Comparison of ENCODE assay signal across 8 cellular contexts in genomic region chr7:134293029-134293740, GRCh38. TPM values are rescaled to one million over a fixed set of nuclear protein-coding genes. Genes with fewer than 3 reads are reported as not detected.
DNase-seq lines count a peak whose midpoint lies in the region; ATAC-seq and TF ChIP-seq lines count a peak whose summit lies in the region.

No MANE protein-coding gene starts in this region.

- H3K4me1 ChIP-seq in OCI-LY7 (ENCODE audit: insufficient read depth, low read length, poor library complexity, severe bottlenecking) (peaks cover 26% of the 10 kb centered on the region), trophoblast cell (ENCODE audit: control insufficient read depth in 1 of 2, insufficient read depth in 2 of 2, low read length in 2 of 2) (no peaks in the 10 kb centered on the region)

- H3K79me1 ChIP-seq in trophoblast cell (ENCODE audit: low read length), result no peaks in the 10 kb centered on the region

- H3K4me3 Mint-ChIP-seq in activated naive CD4-positive, alpha-beta T cell treated with anti-CD3 and anti-CD28 coated beads for 36 hours, result no peak overlapping the region
- H3K4me3 Mint-ChIP-seq in activated T-helper 17 cell treated with anti-CD3 and anti-CD28 coated beads, Interleukin-2, amount 50 U/mL, for 72 hours, result no peak overlapping the region

- POLR2A ChIA-PET in OCI-LY7 (lab: Charles Lee), result interaction anchor here (0.7 to 1.3 kb wide), 9 partner anchors 10 to 142 kb away, joined by 3 to 9 read pairs (median 3); partner anchors contain the start of gene SLC35B4

- peaks cover 26% of the 10 kb centered on the region for H3K36me3 Mint-ChIP-seq in activated naive CD4-positive, alpha-beta T cell treated with anti-CD3 and anti-CD28 coated beads for 36 hours (ENCODE audit: low read depth)
- peaks cover 34% of the 10 kb centered on the region for H3K36me3 Mint-ChIP-seq in activated T-helper 17 cell treated with anti-CD3 and anti-CD28 coated beads, Interleukin-2, amount 50 U/mL, for 72 hours (ENCODE audit: low read depth)

- H3K4me1 Mint-ChIP-seq in activated naive CD4-positive, alpha-beta T cell treated with anti-CD3 and anti-CD28 coated beads for 36 hours (ENCODE audit: low read depth), result no peaks in the 10 kb centered on the region
- H3K4me1 Mint-ChIP-seq in activated T-helper 17 cell treated with anti-CD3 and anti-CD28 coated beads, Interleukin-2, amount 50 U/mL, for 72 hours, result no peaks in the 10 kb centered on the region

- no peaks in the 10 kb centered on the region for H3K9me3 Mint-ChIP-seq in activated naive CD4-positive, alpha-beta T cell treated with anti-CD3 and anti-CD28 coated beads for 36 hours
- H3K9me3 Mint-ChIP-seq in activated T-helper 17 cell treated with anti-CD3 and anti-CD28 coated beads, Interleukin-2, amount 50 U/mL, for 72 hours, result no peaks in the 10 kb centered on the region

- H3K79me2 ChIP-seq in OCI-LY7 (ENCODE audit: insufficient read depth, low read depth, low read length) (no peaks in the 10 kb centered on the region), trophoblast cell (ENCODE audit: control insufficient read depth, insufficient read depth, low read length, poor library complexity) (no peaks in the 10 kb centered on the region)

- no peak overlapping the region for H2BK5ac ChIP-seq in trophoblast cell (ENCODE audit: low read depth, low read length, poor library complexity)

- no peaks in the 10 kb centered on the region for H3K27me3 Mint-ChIP-seq in activated naive CD4-positive, alpha-beta T cell treated with anti-CD3 and anti-CD28 coated beads for 36 hours (ENCODE audit: low read depth)
- no peaks in the 10 kb centered on the region for H3K27me3 Mint-ChIP-seq in activated T-helper 17 cell treated with anti-CD3 and anti-CD28 coated beads, Interleukin-2, amount 50 U/mL, for 72 hours

- H3K23ac ChIP-seq in trophoblast cell (ENCODE audit: low read length), result no peak overlapping the region

- no TSS peak for BruUV-seq in OCI-LY7 (replicated peaks; lab: Mats Ljungman, UMichigan)

- H2AFZ ChIP-seq in OCI-LY7 (ENCODE audit: low read length) (peak overlapping the region; percentile 68), trophoblast cell (ENCODE audit: insufficient read depth, low read length, poor library complexity) (no peak overlapping the region)

- peak overlapping the region; percentile 80 for H3K4me2 ChIP-seq in OCI-LY7 (ENCODE audit: low read length)
- no peak overlapping the region for H3K4me2 ChIP-seq in trophoblast cell (ENCODE audit: low read length)

- no peak overlapping the region for H3K14ac ChIP-seq in trophoblast cell (ENCODE audit: low read length)

- H3K27ac Mint-ChIP-seq in activated naive CD4-positive, alpha-beta T cell treated with anti-CD3 and anti-CD28 coated beads for 36 hours, result no peak overlapping the region
- no peak overlapping the region for H3K27ac Mint-ChIP-seq in activated T-helper 17 cell treated with anti-CD3 and anti-CD28 coated beads, Interleukin-2, amount 50 U/mL, for 72 hours

- H3K4ac ChIP-seq in trophoblast cell (ENCODE audit: low read depth, low read length), result no peak overlapping the region

- no peaks in the 10 kb centered on the region for H3K27me3 ChIP-seq in trophoblast cell (ENCODE audit: insufficient read depth, low read length)

- H4K20me1 ChIP-seq in OCI-LY7 (ENCODE audit: insufficient read depth, low read length), result no peaks in the 10 kb centered on the region

- no peak overlapping the region for H3K18ac ChIP-seq in trophoblast cell (ENCODE audit: low read length)

- CTCF ChIA-PET in OCI-LY7 (lab: Charles Lee; ENCODE audit: unreplicated experiment), result interaction anchor here (0.6 to 1.0 kb wide), 6 partner anchors 10 to 247 kb away, joined by 3 read pairs; no protein-coding TSS in a partner anchor
- CTCF ChIA-PET in activated naive CD4-positive, alpha-beta T cell treated with anti-CD3 and anti-CD28 coated beads for 36 hours (lab: Charles Lee), result interaction anchor here (1.1 kb wide), 1 partner anchor 65 kb away, joined by 3 read pairs; no protein-coding TSS in a partner anchor

- no peak overlapping the region for H4K12ac ChIP-seq in trophoblast cell (ENCODE audit: low read depth, low read length)

- TF ChIP-seq CTCF in OCI-LY7 (conservative IDR thresholded peaks at IDR 0.05; ENCODE audit: low read length), result no peak

- H3K27ac ChIP-seq in OCI-LY7 (ENCODE audit: low read depth, low read length, poor library complexity, severe bottlenecking), result peak overlapping the region; percentile 60
- H3K27ac ChIP-seq in trophoblast cell (ENCODE audit: low read depth, low read length), result no peak overlapping the region

- no peak overlapping the region for H2AK5ac ChIP-seq in trophoblast cell (ENCODE audit: low read length)

- peak; percentile 96 for DNase-seq in OCI-LY7 (ENCODE audit: low spot score)
- DNase-seq in trophoblast cell, result no peak
- no peak for DNase-seq in NCI-H774 (lab: John Stamatoyannopoulos, UW)
- no peak for DNase-seq in NCI-H1105 (lab: John Stamatoyannopoulos, UW)
- no peak for DNase-seq in activated naive CD4-positive, alpha-beta T cell treated with anti-CD3 and anti-CD28 coated beads for 36 hours

- H3K9me3 ChIP-seq in OCI-LY7 (ENCODE audit: low read length) (no peaks in the 10 kb centered on the region), trophoblast cell (ENCODE audit: insufficient read depth, low read depth, low read length) (peaks cover 2% of the 10 kb centered on the region)

- H2BK12ac ChIP-seq in trophoblast cell (ENCODE audit: low read length), result no peak overlapping the region

- no peak overlapping the region for H4K91ac ChIP-seq in trophoblast cell (ENCODE audit: low read depth, low read length)

- no peak overlapping the region for H2BK120ac ChIP-seq in trophoblast cell (ENCODE audit: insufficient read depth, low read length, poor library complexity)

- WGBS in trophoblast cell (ENCODE audit: extremely low coverage, insufficient coverage, insufficient read length), result no CpG with 5 or more reads among the region's 12 CpGs

- peaks cover 52% of the 10 kb centered on the region for H3K36me3 ChIP-seq in OCI-LY7 (ENCODE audit: insufficient read depth, low read length)
- peaks cover 16 to 18% of the 10 kb centered on the region in 2 experiments for H3K36me3 ChIP-seq in trophoblast cell (ENCODE audit: control insufficient read depth in 1 of 2, insufficient read depth in 2 of 2, low read length in 2 of 2)

- ATAC-seq in GM19043 (IDR thresholded peaks at IDR 0.05; ENCODE audit: low read depth, unreplicated experiment) (peak; percentile 100), HG02938 (IDR thresholded peaks at IDR 0.05; ENCODE audit: unreplicated experiment) (peak; percentile 100)
- no peak for ATAC-seq in activated T-helper 17 cell treated with anti-CD3 and anti-CD28 coated beads, Interleukin-2, amount 50 U/mL, for 72 hours (replicated peaks)

- no peak overlapping the region for H4K8ac ChIP-seq in trophoblast cell (ENCODE audit: low read depth, low read length)

- H3K9ac ChIP-seq in trophoblast cell (ENCODE audit: low read length), result no peak overlapping the region

- no peaks in the 10 kb centered on the region for H3K9me2 ChIP-seq in OCI-LY7 (ENCODE audit: insufficient read depth, low read length)

- intact Hi-C loops in OCI-LY7 (cut with micrococcal nuclease; ENCODE audit: unreplicated experiment), result loop anchor here (1.0 kb wide), 1 partner anchor 47 kb away; no protein-coding TSS in a partner anchor
- intact Hi-C loops in activated naive CD4-positive, alpha-beta T cell treated with anti-CD3 and anti-CD28 coated beads for 36 hours (cut with micrococcal nuclease), result no loop called here

- H3K4me3 ChIP-seq in OCI-LY7 (ENCODE audit: low read depth, low read length, poor library complexity, severe bottlenecking) (peak overlapping the region; percentile 41), trophoblast cell (ENCODE audit: low read depth, low read length) (peak overlapping the region; percentile 46)

RNA-seq across cellular contexts. Expression of gene SLC35B4, which starts 23.5 kb away (rescaled TPM):
- 36.5 and 38.1 TPM in 2 replicates for total RNA-seq in OCI-LY7 (2014; rRNA removed; shearing (Covaris generic))
- total RNA-seq in OCI-LY7 (2022), result 31.6 and 32.3 TPM in 2 replicates
- polyA plus RNA-seq in trophoblast cell (2013), result 23.3 and 24.1 TPM in 2 replicates
- total RNA-seq in activated naive CD4-positive, alpha-beta T cell treated with anti-CD3 and anti-CD28 coated beads for 36 hours, result 10 to 100 TPM in 1 of 2 experiments, 1 to 10 TPM in 1; 7.9 to 10.3 TPM
- total RNA-seq in activated T-helper 17 cell treated with anti-CD3 and anti-CD28 coated beads, Interleukin-2, amount 50 U/mL, for 72 hours, result 10 to 100 TPM; 11.9 to 16.8 TPM
